ENCODE assay signal across 13 cellular contexts in genomic region chr12:47082283-47082962, GRCh38. TPM values are rescaled to one million over a fixed set of nuclear protein-coding genes. Genes with fewer than 3 reads are reported as not detected.
DNase-seq lines count a peak whose midpoint lies in the region; ATAC-seq, FAIRE-seq and TF ChIP-seq lines count a peak whose summit lies in the region.
"Had no signal": no experiment of that assay in that cellular context is flagged by ENCODE, and none has a peak within 500 bp of the region (broad histone marks: within the 10 kb centered on the region; RNA-seq: fewer than 3 reads in every experiment).

No MANE protein-coding gene starts in this region.

- intact Hi-C loops in K562 (cut with micrococcal nuclease): loop anchor here (5.0 kb wide), 4 partner anchors 85 to 315 kb away; no protein-coding TSS in a partner anchor

- no peak for TF ChIP-seq POLR2A in K562 (conservative IDR thresholded peaks at IDR 0.05)

- no peak overlapping the region for H3K27ac Mint-ChIP-seq in neural crest cell (ENCODE audit: unreplicated experiment)
- H3K27ac Mint-ChIP-seq: stimulated activated naive CD8-positive, alpha-beta T cell treated with anti-CD3 and anti-CD28 coated beads, Interleukin-15, amount 100 ng/mL, for 72 hours had no signal

- WGBS in K562 (ENCODE audit: insufficient coverage, low coverage, missing lambda C conversion rate): 26% methylated on average over 5 of the region's 5 CpGs

- ATAC-seq in K562 (no peak), GM18868 (IDR thresholded peaks at IDR 0.05; ENCODE audit: unreplicated experiment) (no peak)
- ATAC-seq: stimulated activated naive CD8-positive, alpha-beta T cell treated with anti-CD3 and anti-CD28 coated beads, Interleukin-15, amount 100 ng/mL, for 72 hours had no signal

- peak overlapping the region; percentile 60 for H3K4me3 Mint-ChIP-seq in neural crest cell

- TF ChIP-seq EP300 in K562 (IDR thresholded peaks at IDR 0.05; ENCODE audit: low read length): no peak

- no TSS peak for BruUV-seq in K562 (replicated peaks; lab: Mats Ljungman, UMichigan)

- FAIRE-seq in G401.6 (lab: Jason Lieb, UNC): peak; percentile 96
- no peak for FAIRE-seq in K562 (lab: Jason Lieb, UNC)
- FAIRE-seq: GM19239 had no signal

- H3K9me1 ChIP-seq in K562 (ENCODE audit: control insufficient read depth, insufficient read depth, low read length): no peaks in the 10 kb centered on the region

- no peaks in the 10 kb centered on the region; the same call in 2 of the 3 replicates for H3K79me2 ChIP-seq in K562 (ENCODE audit: control insufficient read depth, insufficient read depth, low read length)

- H2AFZ ChIP-seq in K562 (ENCODE audit: low read depth, low read length): no peak overlapping the region

- H3K4me1 ChIP-seq in K562 (replicated peaks in 1 of 2; ENCODE audit: control insufficient read depth in 2 of 2, insufficient read depth in 2 of 2, low read length in 2 of 2): peaks cover 22 to 23% of the 10 kb centered on the region in 2 experiments

- TF ChIP-seq CTCF in K562 (IDR thresholded peaks at IDR 0.05 in 2 of 3, conservative IDR thresholded peaks at IDR 0.05 in 1 of 3; ENCODE audit: insufficient read depth in 2 of 3, low read depth in 1 of 3, low read length in 3 of 3): no peak
- TF ChIP-seq CTCF in neural crest cell (conservative IDR thresholded peaks at IDR 0.05): no peak

- H3K27me3 Mint-ChIP-seq in neural crest cell (ENCODE audit: low read depth): peaks cover 58% of the 10 kb centered on the region
- H3K27me3 Mint-ChIP-seq: stimulated activated naive CD8-positive, alpha-beta T cell treated with anti-CD3 and anti-CD28 coated beads, Interleukin-15, amount 100 ng/mL, for 72 hours had no signal

- H3K27me3 ChIP-seq in MG63: no peaks in the 10 kb centered on the region
- H3K27me3 ChIP-seq in K562 (ENCODE audit: control insufficient read depth in 2 of 2, insufficient read depth in 2 of 2, low read length in 2 of 2): no peaks in the 10 kb centered on the region; a peak in 1 of 5 replicates

- DNase-seq in MG63 (peak; percentile 62), K562 (ENCODE audit: extremely low read depth in 1 of 4, low spot score in 3 of 4) (no peak), neural crest cell (ENCODE audit: low read depth, low spot score) (no peak), NCI-H2227 (lab: John Stamatoyannopoulos, UW; ENCODE audit: unreplicated experiment) (no peak), RPMI8226 (no peak), EL (no peak)
- DNase-seq: activated CD4-positive, CD25-positive, alpha-beta regulatory T cell; activated effector memory CD4-positive, alpha-beta T cell treated with anti-CD3 and anti-CD28 coated beads, Interleukin-2, amount 50 U/mL, for 16 hours; Karpas-422; stimulated activated naive CD8-positive, alpha-beta T cell treated with anti-CD3 and anti-CD28 coated beads, Interleukin-15, amount 100 ng/mL, for 72 hours had no signal

- H3K4me3 ChIP-seq in MG63 (no peak overlapping the region), K562 (no peak overlapping the region)

- H3K27ac ChIP-seq in K562 (ENCODE audit: extremely low read depth, low read depth, low read length): peak overlapping the region; percentile 7; the same call in 1 of the 3 replicates

- in situ Hi-C loops in K562 (cut with MboI): no loop called here

- H4K20me1 ChIP-seq in K562 (replicated peaks; ENCODE audit: control insufficient read depth, insufficient read depth, low read length): no peaks in the 10 kb centered on the region

- H3K9me3 ChIP-seq in MG63 (no peaks in the 10 kb centered on the region), K562 (replicated peaks; ENCODE audit: control insufficient read depth, insufficient read depth, low read depth, low read length) (no peaks in the 10 kb centered on the region)

- CTCF ChIA-PET in K562 (lab: Yijun Ruan, JAX; ENCODE audit: low intra/inter-chr PET ratio): interaction anchor here (0.6 kb wide), 1 partner anchor 284 kb away, joined by 3 read pairs; no protein-coding TSS in a partner anchor

- no peaks in the 10 kb centered on the region for H3K36me3 Mint-ChIP-seq in neural crest cell (ENCODE audit: low read depth)

- H3K9me3 Mint-ChIP-seq in neural crest cell: no peaks in the 10 kb centered on the region
- H3K9me3 Mint-ChIP-seq: stimulated activated naive CD8-positive, alpha-beta T cell treated with anti-CD3 and anti-CD28 coated beads, Interleukin-15, amount 100 ng/mL, for 72 hours had no signal

- H3K4me1 Mint-ChIP-seq in neural crest cell: peaks cover 70% of the 10 kb centered on the region

- H3K36me3 ChIP-seq in MG63 (peaks cover 2% of the 10 kb centered on the region), K562 (ENCODE audit: control insufficient read depth, insufficient read depth, low read length) (no peaks in the 10 kb centered on the region)

- no peak overlapping the region for H3K4me2 ChIP-seq in K562 (ENCODE audit: insufficient read depth, low read length)

- POLR2A ChIA-PET in K562 (lab: Yijun Ruan, JAX): interaction anchor here (1.0 to 2.4 kb wide), 3 partner anchors 11 to 25 kb away, joined by 3 to 9 read pairs (median 4); no protein-coding TSS in a partner anchor

- TF ChIP-seq RAD21 in K562 (CRISPR knock-in tag; conservative IDR thresholded peaks at IDR 0.05 in 1 of 2, IDR thresholded peaks at IDR 0.05 in 1 of 2): no peak

- no peak overlapping the region for H3K9ac ChIP-seq in K562 (ENCODE audit: insufficient read depth in 1 of 2, low read depth in 2 of 2, low read length in 2 of 2)

TF ChIP-seq in K562, 482 proteins besides CTCF, POLR2A, EP300 and RAD21 (continues in another document):
- TF ChIP-seq RNF2 (IDR thresholded peaks at IDR 0.05) (no peak), ZFX (CRISPR knock-in tag; IDR thresholded peaks at IDR 0.05) (no peak), COPS2 (conservative IDR thresholded peaks at IDR 0.05) (no peak), ZNF140 (CRISPR knock-in tag; IDR thresholded peaks at IDR 0.05) (no peak), ELF2 (CRISPR knock-in tag; IDR thresholded peaks at IDR 0.05) (0 out of 2 replicates have a peak, but pooled peaks have one; percentile 16), ZFPM2 (CRISPR knock-in tag; IDR thresholded peaks at IDR 0.05) (no peak)

RNA-seq across cellular contexts. Expression of gene AMIGO2, which starts 2.7 kb away (rescaled TPM):
- total RNA-seq in MG63 (2014; rRNA removed; shearing (Covaris generic); ENCODE audit: low replicate concordance): 6.3 and 10.5 TPM in 2 replicates
- 4.4 and 5.8 TPM in 2 replicates for total RNA-seq in K562 (2011; cell fraction: chromatin; rRNA removed; ENCODE audit: low replicate concordance)
- 3.9 and 5.0 TPM in 2 replicates for total RNA-seq in K562 (2011; cell fraction: nucleolus; rRNA removed)
- total RNA-seq in K562 (2011; cell fraction: nucleoplasm; rRNA removed): 4.5 and 5.2 TPM in 2 replicates
- total RNA-seq in K562 (2014; rRNA removed): 3.6 and 3.8 TPM in 2 replicates
- total RNA-seq in K562 (2014; rRNA removed; fragmentation: Illumina TruSeq; extraction: Trizol): 3.6 and 4.7 TPM in 2 replicates
- total RNA-seq in K562 (2015; rRNA removed; fragmentation: Illumina TruSeq; extraction: Trizol): 7.9 and 8.1 TPM in 2 replicates
- total RNA-seq in K562 (2021): 3.5 and 3.7 TPM in 2 replicates
- 0.38 and 8.3 TPM in 2 replicates for polyA plus RNA-seq in K562 (2011; rRNA removed)
- polyA plus RNA-seq in K562 (2011; cell fraction: cytosol; rRNA removed): 0.18 and 2.8 TPM in 2 replicates
- 0.39 and 6.3 TPM in 2 replicates for polyA plus RNA-seq in K562 (2011; cell fraction: nucleus; rRNA removed)
- polyA plus RNA-seq in K562 (2012): 11.9 and 24.7 TPM in 2 replicates
- 4.5 and 4.6 TPM in 2 replicates for polyA plus RNA-seq in K562 (2014; fragmentation: Illumina TruSeq; extraction: Trizol)
- 1 to 10 TPM; 2.0 to 4.1 TPM for polyA plus RNA-seq in K562 (2014; fragmentation: Nextera tagmentation; extraction: Ambion mirVana)
- polyA plus RNA-seq in K562 (2014; rRNA removed): 2.5 and 3.8 TPM in 2 replicates
- polyA minus RNA-seq in K562 (2011; rRNA and poly(A)+ RNA removed): 0.45 and 7.9 TPM in 2 replicates
- polyA minus RNA-seq in K562 (2011; cell fraction: cytosol; rRNA and poly(A)+ RNA removed): 4.2 TPM in 1 of 2 replicates, not detected in the other
- 0.22 and 2.6 TPM in 2 replicates for polyA minus RNA-seq in K562 (2011; cell fraction: nucleus; rRNA and poly(A)+ RNA removed)
- total RNA-seq in neural crest cell: 4.8 and 5.4 TPM in 2 replicates

RNA-seq across cellular contexts. Expression of gene PCED1B, which starts 3.0 kb away (rescaled TPM):
- total RNA-seq in MG63 (2014; rRNA removed; shearing (Covaris generic); ENCODE audit: low replicate concordance): not detected in 2 replicates
- 2.8 and 3.6 TPM in 2 replicates for total RNA-seq in K562 (2011; cell fraction: chromatin; rRNA removed; ENCODE audit: low replicate concordance)
- 2.3 and 3.0 TPM in 2 replicates for total RNA-seq in K562 (2011; cell fraction: nucleolus; rRNA removed)
- total RNA-seq in K562 (2011; cell fraction: nucleoplasm; rRNA removed): 2.9 and 4.0 TPM in 2 replicates
- total RNA-seq in K562 (2014; rRNA removed): 1.6 and 4.4 TPM in 2 replicates
- total RNA-seq in K562 (2014; rRNA removed; fragmentation: Illumina TruSeq; extraction: Trizol): 2.5 and 2.7 TPM in 2 replicates
- total RNA-seq in K562 (2015; rRNA removed; fragmentation: Illumina TruSeq; extraction: Trizol): 4.7 and 6.1 TPM in 2 replicates
- 7.2 and 7.4 TPM in 2 replicates for total RNA-seq in K562 (2021)
- polyA plus RNA-seq in K562 (2011; rRNA removed): 0.35 and 1.2 TPM in 2 replicates
- 0.13 and 3.5 TPM in 2 replicates for polyA plus RNA-seq in K562 (2011; cell fraction: cytosol; rRNA removed)
- 0.24 and 3.2 TPM in 2 replicates for polyA plus RNA-seq in K562 (2011; cell fraction: nucleus; rRNA removed)
- 21.8 and 40.0 TPM in 2 replicates for polyA plus RNA-seq in K562 (2012)
- polyA plus RNA-seq in K562 (2014; fragmentation: Illumina TruSeq; extraction: Trizol): 9.3 and 9.6 TPM in 2 replicates
- polyA plus RNA-seq in K562 (2014; fragmentation: Nextera tagmentation; extraction: Ambion mirVana): 1 to 10 TPM; 1.2 to 1.5 TPM
- 6.6 and 8.6 TPM in 2 replicates for polyA plus RNA-seq in K562 (2014; rRNA removed)
- polyA minus RNA-seq in K562 (2011; rRNA and poly(A)+ RNA removed): 0.09 and 1.3 TPM in 2 replicates
- 1.1 TPM in 1 of 2 replicates, not detected in the other for polyA minus RNA-seq in K562 (2011; cell fraction: cytosol; rRNA and poly(A)+ RNA removed)
- 0.54 TPM in 1 of 2 replicates, not detected in the other for polyA minus RNA-seq in K562 (2011; cell fraction: nucleus; rRNA and poly(A)+ RNA removed)
- total RNA-seq in neural crest cell: 0.47 and 0.75 TPM in 2 replicates
